ENCODE assay signal across 1 cellular context in the genomic region with DNA sequence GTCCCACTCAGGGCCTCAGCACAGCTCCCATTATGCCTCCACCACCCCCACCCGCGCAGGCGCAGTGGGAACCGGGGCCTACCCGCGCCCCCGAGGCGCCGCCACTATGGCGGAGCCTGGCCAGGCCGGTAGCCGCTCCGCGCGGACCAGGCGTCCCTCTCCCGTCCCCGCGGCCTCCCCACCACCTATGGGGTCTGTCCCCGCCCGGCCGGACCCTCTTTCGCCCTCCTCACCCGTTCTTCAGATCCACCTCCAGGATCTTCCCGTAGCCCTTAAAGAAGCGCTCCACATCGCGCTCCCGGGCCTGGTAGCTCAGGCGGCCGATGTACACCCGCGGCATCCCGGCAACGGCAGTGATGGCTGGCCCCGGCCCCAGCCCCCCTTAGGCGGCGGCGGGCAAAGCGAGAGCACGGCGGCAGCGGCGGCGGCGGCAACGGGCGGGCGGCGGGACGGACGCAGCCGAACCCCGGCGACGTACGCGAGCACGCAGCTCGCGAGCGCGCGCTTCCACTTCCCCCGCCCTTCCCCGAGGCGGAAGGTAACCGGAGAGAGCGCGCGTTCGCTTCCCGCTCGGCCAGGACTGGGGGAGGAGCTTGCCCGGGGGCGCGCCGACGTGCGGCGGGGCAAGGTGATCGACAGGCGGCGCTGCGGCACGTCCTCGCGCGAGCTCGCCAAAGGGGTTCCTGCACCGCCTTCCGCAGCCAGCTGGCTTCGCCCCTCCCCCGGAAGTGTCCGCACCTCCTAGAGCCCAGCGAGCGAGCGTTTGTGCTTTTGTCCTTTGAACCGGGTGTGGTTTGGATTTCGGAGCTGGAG.
A peak's percentile ranks its signal among the peaks of the same experiment; 100 is the strongest.
TF ChIP-seq lines count a peak whose summit lies in the region.

A gene (minus strand): TSS at position 488 of the 813 bp plus-strand sequence. CDS start 148 bp downstream, at position 340.

TF ChIP-seq in HepG2, 621 proteins besides CTCF, POLR2A, EP300 and RAD21 (continued from another document and continues in another):
- peak; percentile 40; the same call in 1 of the 2 replicates for TF ChIP-seq ZNF143 (CRISPR knock-in tag; IDR thresholded peaks at IDR 0.05)
- peak; percentile 31; the same call in 1 of the 2 replicates for TF ChIP-seq REXO4 (CRISPR knock-in tag; IDR thresholded peaks at IDR 0.05; ENCODE audit: borderline replicate concordance)
- TF ChIP-seq HDAC1 (CRISPR knock-in tag; IDR thresholded peaks at IDR 0.05) = peak; percentile 80
- TF ChIP-seq, protein P1, sequence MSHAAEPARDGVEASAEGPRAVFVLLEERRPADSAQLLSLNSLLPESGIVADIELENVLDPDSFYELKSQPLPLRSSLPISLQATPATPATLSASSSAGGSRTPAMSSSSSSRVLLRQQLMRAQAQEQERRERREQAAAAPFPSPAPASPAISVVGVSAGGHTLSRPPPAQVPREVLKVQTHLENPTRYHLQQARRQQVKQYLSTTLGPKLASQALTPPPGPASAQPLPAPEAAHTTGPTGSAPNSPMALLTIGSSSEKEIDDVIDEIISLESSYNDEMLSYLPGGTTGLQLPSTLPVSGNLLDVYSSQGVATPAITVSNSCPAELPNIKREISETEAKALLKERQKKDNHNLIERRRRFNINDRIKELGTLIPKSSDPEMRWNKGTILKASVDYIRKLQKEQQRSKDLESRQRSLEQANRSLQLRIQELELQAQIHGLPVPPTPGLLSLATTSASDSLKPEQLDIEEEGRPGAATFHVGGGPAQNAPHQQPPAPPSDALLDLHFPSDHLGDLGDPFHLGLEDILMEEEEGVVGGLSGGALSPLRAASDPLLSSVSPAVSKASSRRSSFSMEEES (CRISPR knock-in tag; IDR thresholded peaks at IDR 0.05) = peak; percentile 15; the same call in 1 of the 2 replicates
- TF ChIP-seq, protein P2, sequence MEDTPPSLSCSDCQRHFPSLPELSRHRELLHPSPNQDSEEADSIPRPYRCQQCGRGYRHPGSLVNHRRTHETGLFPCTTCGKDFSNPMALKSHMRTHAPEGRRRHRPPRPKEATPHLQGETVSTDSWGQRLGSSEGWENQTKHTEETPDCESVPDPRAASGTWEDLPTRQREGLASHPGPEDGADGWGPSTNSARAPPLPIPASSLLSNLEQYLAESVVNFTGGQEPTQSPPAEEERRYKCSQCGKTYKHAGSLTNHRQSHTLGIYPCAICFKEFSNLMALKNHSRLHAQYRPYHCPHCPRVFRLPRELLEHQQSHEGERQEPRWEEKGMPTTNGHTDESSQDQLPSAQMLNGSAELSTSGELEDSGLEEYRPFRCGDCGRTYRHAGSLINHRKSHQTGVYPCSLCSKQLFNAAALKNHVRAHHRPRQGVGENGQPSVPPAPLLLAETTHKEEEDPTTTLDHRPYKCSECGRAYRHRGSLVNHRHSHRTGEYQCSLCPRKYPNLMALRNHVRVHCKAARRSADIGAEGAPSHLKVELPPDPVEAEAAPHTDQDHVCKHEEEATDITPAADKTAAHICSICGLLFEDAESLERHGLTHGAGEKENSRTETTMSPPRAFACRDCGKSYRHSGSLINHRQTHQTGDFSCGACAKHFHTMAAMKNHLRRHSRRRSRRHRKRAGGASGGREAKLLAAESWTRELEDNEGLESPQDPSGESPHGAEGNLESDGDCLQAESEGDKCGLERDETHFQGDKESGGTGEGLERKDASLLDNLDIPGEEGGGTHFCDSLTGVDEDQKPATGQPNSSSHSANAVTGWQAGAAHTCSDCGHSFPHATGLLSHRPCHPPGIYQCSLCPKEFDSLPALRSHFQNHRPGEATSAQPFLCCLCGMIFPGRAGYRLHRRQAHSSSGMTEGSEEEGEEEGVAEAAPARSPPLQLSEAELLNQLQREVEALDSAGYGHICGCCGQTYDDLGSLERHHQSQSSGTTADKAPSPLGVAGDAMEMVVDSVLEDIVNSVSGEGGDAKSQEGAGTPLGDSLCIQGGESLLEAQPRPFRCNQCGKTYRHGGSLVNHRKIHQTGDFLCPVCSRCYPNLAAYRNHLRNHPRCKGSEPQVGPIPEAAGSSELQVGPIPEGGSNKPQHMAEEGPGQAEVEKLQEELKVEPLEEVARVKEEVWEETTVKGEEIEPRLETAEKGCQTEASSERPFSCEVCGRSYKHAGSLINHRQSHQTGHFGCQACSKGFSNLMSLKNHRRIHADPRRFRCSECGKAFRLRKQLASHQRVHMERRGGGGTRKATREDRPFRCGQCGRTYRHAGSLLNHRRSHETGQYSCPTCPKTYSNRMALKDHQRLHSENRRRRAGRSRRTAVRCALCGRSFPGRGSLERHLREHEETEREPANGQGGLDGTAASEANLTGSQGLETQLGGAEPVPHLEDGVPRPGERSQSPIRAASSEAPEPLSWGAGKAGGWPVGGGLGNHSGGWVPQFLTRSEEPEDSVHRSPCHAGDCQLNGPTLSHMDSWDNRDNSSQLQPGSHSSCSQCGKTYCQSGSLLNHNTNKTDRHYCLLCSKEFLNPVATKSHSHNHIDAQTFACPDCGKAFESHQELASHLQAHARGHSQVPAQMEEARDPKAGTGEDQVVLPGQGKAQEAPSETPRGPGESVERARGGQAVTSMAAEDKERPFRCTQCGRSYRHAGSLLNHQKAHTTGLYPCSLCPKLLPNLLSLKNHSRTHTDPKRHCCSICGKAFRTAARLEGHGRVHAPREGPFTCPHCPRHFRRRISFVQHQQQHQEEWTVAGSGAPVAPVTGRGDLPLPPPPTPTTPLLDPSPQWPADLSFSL (CRISPR knock-in tag; IDR thresholded peaks at IDR 0.05) = no peak; the same call in 1 of the 2 replicates
- 0 out of 2 replicates have a peak, but pooled peaks have one; percentile 68 for TF ChIP-seq ZNF326 (CRISPR knock-in tag; IDR thresholded peaks at IDR 0.05; ENCODE audit: borderline replicate concordance)
- TF ChIP-seq ZNF7 (CRISPR knock-in tag; IDR thresholded peaks at IDR 0.05) = no peak
- TF ChIP-seq, protein P3, sequence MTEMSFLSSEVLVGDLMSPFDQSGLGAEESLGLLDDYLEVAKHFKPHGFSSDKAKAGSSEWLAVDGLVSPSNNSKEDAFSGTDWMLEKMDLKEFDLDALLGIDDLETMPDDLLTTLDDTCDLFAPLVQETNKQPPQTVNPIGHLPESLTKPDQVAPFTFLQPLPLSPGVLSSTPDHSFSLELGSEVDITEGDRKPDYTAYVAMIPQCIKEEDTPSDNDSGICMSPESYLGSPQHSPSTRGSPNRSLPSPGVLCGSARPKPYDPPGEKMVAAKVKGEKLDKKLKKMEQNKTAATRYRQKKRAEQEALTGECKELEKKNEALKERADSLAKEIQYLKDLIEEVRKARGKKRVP (CRISPR knock-in tag; IDR thresholded peaks at IDR 0.05) = peak in 1 of 2 experiments; percentile 53; a peak in 2 of 4 replicates
- TF ChIP-seq ZNF30 (CRISPR knock-in tag; IDR thresholded peaks at IDR 0.05) = no peak
- TF ChIP-seq MBD4 (IDR thresholded peaks at IDR 0.05; ENCODE audit: borderline replicate concordance, low read length) = no peak
- TF ChIP-seq, protein P4, sequence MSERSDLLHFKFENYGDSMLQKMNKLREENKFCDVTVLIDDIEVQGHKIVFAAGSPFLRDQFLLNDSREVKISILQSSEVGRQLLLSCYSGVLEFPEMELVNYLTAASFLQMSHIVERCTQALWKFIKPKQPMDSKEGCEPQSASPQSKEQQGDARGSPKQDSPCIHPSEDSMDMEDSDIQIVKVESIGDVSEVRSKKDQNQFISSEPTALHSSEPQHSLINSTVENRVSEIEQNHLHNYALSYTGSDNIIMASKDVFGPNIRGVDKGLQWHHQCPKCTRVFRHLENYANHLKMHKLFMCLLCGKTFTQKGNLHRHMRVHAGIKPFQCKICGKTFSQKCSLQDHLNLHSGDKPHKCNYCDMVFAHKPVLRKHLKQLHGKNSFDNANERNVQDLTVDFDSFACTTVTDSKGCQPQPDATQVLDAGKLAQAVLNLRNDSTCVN (CRISPR knock-in tag; IDR thresholded peaks at IDR 0.05; ENCODE audit: borderline replicate concordance) = 0 out of 2 replicates have a peak, but pooled peaks have one; percentile 24
- TF ChIP-seq NFE2L1 (CRISPR knock-in tag; IDR thresholded peaks at IDR 0.05; ENCODE audit: borderline replicate concordance) = 0 out of 2 replicates have a peak, but pooled peaks have one; percentile 78
- TF ChIP-seq SRF (IDR thresholded peaks at IDR 0.05; ENCODE audit: low read depth, low read length) = no peak
- no peak for TF ChIP-seq ZNF570 (CRISPR knock-in tag; IDR thresholded peaks at IDR 0.05; ENCODE audit: borderline replicate concordance)
- peak; percentile 94 for TF ChIP-seq SPEN (CRISPR knock-in tag; IDR thresholded peaks at IDR 0.05; ENCODE audit: low read depth)
- TF ChIP-seq, protein P5, sequence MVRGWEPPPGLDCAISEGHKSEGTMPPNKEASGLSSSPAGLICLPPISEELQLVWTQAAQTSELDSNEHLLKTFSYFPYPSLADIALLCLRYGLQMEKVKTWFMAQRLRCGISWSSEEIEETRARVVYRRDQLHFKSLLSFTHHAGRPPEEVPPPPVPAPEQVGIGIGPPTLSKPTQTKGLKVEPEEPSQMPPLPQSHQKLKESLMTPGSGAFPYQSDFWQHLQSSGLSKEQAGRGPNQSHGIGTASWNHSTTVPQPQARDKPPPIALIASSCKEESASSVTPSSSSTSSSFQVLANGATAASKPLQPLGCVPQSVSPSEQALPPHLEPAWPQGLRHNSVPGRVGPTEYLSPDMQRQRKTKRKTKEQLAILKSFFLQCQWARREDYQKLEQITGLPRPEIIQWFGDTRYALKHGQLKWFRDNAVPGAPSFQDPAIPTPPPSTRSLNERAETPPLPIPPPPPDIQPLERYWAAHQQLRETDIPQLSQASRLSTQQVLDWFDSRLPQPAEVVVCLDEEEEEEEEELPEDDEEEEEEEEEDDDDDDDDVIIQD (CRISPR knock-in tag; IDR thresholded peaks at IDR 0.05; ENCODE audit: low read depth) = peak; percentile 88; the same call in 1 of the 2 replicates
- TF ChIP-seq, protein P6, sequence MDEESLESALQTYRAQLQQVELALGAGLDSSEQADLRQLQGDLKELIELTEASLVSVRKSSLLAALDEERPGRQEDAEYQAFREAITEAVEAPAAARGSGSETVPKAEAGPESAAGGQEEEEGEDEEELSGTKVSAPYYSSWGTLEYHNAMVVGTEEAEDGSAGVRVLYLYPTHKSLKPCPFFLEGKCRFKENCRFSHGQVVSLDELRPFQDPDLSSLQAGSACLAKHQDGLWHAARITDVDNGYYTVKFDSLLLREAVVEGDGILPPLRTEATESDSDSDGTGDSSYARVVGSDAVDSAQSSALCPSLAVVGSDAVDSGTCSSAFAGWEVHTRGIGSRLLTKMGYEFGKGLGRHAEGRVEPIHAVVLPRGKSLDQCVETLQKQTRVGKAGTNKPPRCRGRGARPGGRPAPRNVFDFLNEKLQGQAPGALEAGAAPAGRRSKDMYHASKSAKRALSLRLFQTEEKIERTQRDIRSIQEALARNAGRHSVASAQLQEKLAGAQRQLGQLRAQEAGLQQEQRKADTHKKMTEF (CRISPR knock-in tag; IDR thresholded peaks at IDR 0.05) = peak; percentile 87
- peak; percentile 78; the same call in 1 of the 2 replicates for TF ChIP-seq ZNF44 (CRISPR knock-in tag; IDR thresholded peaks at IDR 0.05)
- no peak for TF ChIP-seq RBAK (CRISPR knock-in tag; IDR thresholded peaks at IDR 0.05)
- no peak; the same call in 1 of the 2 replicates for TF ChIP-seq ZNF343 (CRISPR knock-in tag; IDR thresholded peaks at IDR 0.05)
- TF ChIP-seq, protein P7, sequence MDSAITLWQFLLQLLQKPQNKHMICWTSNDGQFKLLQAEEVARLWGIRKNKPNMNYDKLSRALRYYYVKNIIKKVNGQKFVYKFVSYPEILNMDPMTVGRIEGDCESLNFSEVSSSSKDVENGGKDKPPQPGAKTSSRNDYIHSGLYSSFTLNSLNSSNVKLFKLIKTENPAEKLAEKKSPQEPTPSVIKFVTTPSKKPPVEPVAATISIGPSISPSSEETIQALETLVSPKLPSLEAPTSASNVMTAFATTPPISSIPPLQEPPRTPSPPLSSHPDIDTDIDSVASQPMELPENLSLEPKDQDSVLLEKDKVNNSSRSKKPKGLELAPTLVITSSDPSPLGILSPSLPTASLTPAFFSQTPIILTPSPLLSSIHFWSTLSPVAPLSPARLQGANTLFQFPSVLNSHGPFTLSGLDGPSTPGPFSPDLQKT (CRISPR knock-in tag; IDR thresholded peaks at IDR 0.05; ENCODE audit: borderline replicate concordance) = no peak
- peak; percentile 79 for TF ChIP-seq NFKB2 (CRISPR knock-in tag; IDR thresholded peaks at IDR 0.05; ENCODE audit: borderline replicate concordance)
- peak; percentile 33; the same call in 1 of the 2 replicates for TF ChIP-seq ETV6 (CRISPR knock-in tag; conservative IDR thresholded peaks at IDR 0.05)
- TF ChIP-seq PCBP1 (IDR thresholded peaks at IDR 0.05; ENCODE audit: borderline replicate concordance, low read depth, low read length) = no peak
- TF ChIP-seq, protein P8, sequence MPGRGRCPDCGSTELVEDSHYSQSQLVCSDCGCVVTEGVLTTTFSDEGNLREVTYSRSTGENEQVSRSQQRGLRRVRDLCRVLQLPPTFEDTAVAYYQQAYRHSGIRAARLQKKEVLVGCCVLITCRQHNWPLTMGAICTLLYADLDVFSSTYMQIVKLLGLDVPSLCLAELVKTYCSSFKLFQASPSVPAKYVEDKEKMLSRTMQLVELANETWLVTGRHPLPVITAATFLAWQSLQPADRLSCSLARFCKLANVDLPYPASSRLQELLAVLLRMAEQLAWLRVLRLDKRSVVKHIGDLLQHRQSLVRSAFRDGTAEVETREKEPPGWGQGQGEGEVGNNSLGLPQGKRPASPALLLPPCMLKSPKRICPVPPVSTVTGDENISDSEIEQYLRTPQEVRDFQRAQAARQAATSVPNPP (CRISPR knock-in tag; IDR thresholded peaks at IDR 0.05) = no peak
- no peak for TF ChIP-seq ZNF83 (CRISPR knock-in tag; IDR thresholded peaks at IDR 0.05; ENCODE audit: borderline replicate concordance)
- TF ChIP-seq RFX5 (IDR thresholded peaks at IDR 0.05; ENCODE audit: low read depth, low read length) = peak; percentile 8; the same call in 1 of the 2 replicates
- TF ChIP-seq PRMT3 (CRISPR knock-in tag; IDR thresholded peaks at IDR 0.05; ENCODE audit: borderline replicate concordance, low read depth) = peak; percentile 89; the same call in 1 of the 2 replicates
- TF ChIP-seq ZNF619 (CRISPR knock-in tag; IDR thresholded peaks at IDR 0.05) = no peak
- TF ChIP-seq ZNF75D (CRISPR knock-in tag; IDR thresholded peaks at IDR 0.05; ENCODE audit: borderline replicate concordance) = no peak
- TF ChIP-seq SSRP1 (CRISPR knock-in tag; IDR thresholded peaks at IDR 0.05) = no peak; the same call in 1 of the 2 replicates
- TF ChIP-seq, protein P9, sequence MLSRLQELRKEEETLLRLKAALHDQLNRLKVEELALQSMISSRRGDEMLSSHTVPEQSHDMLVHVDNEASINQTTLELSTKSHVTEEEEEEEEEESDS (CRISPR knock-in tag; IDR thresholded peaks at IDR 0.05; ENCODE audit: borderline replicate concordance) = 0 out of 2 replicates have a peak, but pooled peaks have one; percentile 87
- no peak for TF ChIP-seq PHB2 (IDR thresholded peaks at IDR 0.05; ENCODE audit: partially characterized antibody)
- no peak for TF ChIP-seq ZNF562 (CRISPR knock-in tag; IDR thresholded peaks at IDR 0.05; ENCODE audit: borderline replicate concordance)
- TF ChIP-seq ZNF496 (CRISPR knock-in tag; IDR thresholded peaks at IDR 0.05; ENCODE audit: insufficient replicate concordance) = no peak
- TF ChIP-seq ARNT2 (CRISPR knock-in tag; IDR thresholded peaks at IDR 0.05; ENCODE audit: low read depth) = peak; percentile 89
- peak; percentile 50; the same call in 1 of the 2 replicates for TF ChIP-seq KLF13 (CRISPR knock-in tag; IDR thresholded peaks at IDR 0.05)
- no peak for TF ChIP-seq ZNF20 (CRISPR knock-in tag; IDR thresholded peaks at IDR 0.05)
- TF ChIP-seq, protein P10, sequence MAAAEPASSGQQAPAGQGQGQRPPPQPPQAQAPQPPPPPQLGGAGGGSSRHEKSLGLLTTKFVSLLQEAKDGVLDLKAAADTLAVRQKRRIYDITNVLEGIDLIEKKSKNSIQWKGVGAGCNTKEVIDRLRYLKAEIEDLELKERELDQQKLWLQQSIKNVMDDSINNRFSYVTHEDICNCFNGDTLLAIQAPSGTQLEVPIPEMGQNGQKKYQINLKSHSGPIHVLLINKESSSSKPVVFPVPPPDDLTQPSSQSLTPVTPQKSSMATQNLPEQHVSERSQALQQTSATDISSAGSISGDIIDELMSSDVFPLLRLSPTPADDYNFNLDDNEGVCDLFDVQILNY (CRISPR knock-in tag; conservative IDR thresholded peaks at IDR 0.05) = peak; percentile 88
- TF ChIP-seq JARID2 (CRISPR knock-in tag; IDR thresholded peaks at IDR 0.05; ENCODE audit: insufficient replicate concordance) = no peak
- no peak for TF ChIP-seq BRCA1 (CRISPR knock-in tag; IDR thresholded peaks at IDR 0.05)
